In the genomic region with DNA sequence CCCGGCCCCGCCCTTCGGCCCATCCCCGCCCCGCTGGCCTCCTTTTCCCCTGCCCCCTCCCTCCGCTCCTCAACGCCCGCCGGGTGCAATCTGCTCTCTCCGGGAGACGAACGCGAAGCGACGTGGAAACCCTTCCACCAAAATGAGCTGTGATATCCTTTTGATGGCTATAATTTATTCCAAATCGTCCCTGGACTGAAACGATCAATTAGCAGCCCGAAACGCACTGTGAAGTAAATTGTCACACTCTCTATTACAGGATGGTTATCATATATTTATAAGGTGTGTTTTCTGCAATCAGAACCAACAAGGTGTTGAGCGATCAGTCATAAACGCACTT, we compare ENCODE assay signal across 2 cellular contexts.
A peak's percentile ranks its signal among the peaks of the same experiment; 100 is the strongest.
TF ChIP-seq lines count a peak whose summit lies in the region.

No MANE protein-coding gene starts in this region.

TF ChIP-seq in GM23338, 12 proteins besides CTCF, POLR2A, EP300 and RAD21 (continued from another document):
- TF ChIP-seq, protein P1, sequence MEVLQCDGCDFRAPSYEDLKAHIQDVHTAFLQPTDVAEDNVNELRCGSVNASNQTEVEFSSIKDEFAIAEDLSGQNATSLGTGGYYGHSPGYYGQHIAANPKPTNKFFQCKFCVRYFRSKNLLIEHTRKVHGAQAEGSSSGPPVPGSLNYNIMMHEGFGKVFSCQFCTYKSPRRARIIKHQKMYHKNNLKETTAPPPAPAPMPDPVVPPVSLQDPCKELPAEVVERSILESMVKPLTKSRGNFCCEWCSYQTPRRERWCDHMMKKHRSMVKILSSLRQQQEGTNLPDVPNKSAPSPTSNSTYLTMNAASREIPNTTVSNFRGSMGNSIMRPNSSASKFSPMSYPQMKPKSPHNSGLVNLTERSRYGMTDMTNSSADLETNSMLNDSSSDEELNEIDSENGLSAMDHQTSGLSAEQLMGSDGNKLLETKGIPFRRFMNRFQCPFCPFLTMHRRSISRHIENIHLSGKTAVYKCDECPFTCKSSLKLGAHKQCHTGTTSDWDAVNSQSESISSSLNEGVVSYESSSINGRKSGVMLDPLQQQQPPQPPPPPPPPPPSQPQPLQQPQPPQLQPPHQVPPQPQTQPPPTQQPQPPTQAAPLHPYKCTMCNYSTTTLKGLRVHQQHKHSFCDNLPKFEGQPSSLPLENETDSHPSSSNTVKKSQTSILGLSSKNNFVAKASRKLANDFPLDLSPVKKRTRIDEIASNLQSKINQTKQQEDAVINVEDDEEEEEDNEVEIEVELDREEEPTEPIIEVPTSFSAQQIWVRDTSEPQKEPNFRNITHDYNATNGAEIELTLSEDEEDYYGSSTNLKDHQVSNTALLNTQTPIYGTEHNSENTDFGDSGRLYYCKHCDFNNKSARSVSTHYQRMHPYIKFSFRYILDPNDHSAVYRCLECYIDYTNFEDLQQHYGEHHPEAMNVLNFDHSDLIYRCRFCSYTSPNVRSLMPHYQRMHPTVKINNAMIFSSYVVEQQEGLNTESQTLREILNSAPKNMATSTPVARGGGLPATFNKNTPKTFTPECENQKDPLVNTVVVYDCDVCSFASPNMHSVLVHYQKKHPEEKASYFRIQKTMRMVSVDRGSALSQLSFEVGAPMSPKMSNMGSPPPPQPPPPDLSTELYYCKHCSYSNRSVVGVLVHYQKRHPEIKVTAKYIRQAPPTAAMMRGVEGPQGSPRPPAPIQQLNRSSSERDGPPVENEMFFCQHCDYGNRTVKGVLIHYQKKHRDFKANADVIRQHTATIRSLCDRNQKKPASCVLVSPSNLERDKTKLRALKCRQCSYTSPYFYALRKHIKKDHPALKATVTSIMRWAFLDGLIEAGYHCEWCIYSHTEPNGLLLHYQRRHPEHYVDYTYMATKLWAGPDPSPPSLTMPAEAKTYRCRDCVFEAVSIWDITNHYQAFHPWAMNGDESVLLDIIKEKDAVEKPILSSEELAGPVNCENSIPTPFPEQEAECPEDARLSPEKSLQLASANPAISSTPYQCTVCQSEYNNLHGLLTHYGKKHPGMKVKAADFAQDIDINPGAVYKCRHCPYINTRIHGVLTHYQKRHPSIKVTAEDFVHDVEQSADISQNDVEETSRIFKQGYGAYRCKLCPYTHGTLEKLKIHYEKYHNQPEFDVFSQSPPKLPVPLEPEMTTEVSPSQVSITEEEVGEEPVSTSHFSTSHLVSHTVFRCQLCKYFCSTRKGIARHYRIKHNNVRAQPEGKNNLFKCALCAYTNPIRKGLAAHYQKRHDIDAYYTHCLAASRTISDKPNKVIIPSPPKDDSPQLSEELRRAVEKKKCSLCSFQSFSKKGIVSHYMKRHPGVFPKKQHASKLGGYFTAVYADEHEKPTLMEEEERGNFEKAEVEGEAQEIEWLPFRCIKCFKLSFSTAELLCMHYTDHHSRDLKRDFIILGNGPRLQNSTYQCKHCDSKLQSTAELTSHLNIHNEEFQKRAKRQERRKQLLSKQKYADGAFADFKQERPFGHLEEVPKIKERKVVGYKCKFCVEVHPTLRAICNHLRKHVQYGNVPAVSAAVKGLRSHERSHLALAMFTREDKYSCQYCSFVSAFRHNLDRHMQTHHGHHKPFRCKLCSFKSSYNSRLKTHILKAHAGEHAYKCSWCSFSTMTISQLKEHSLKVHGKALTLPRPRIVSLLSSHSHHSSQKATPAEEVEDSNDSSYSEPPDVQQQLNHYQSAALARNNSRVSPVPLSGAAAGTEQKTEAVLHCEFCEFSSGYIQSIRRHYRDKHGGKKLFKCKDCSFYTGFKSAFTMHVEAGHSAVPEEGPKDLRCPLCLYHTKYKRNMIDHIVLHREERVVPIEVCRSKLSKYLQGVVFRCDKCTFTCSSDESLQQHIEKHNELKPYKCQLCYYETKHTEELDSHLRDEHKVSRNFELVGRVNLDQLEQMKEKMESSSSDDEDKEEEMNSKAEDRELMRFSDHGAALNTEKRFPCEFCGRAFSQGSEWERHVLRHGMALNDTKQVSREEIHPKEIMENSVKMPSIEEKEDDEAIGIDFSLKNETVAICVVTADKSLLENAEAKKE (CRISPR knock-in tag; IDR thresholded peaks at IDR 0.05): no peak
- TF ChIP-seq, protein P2, sequence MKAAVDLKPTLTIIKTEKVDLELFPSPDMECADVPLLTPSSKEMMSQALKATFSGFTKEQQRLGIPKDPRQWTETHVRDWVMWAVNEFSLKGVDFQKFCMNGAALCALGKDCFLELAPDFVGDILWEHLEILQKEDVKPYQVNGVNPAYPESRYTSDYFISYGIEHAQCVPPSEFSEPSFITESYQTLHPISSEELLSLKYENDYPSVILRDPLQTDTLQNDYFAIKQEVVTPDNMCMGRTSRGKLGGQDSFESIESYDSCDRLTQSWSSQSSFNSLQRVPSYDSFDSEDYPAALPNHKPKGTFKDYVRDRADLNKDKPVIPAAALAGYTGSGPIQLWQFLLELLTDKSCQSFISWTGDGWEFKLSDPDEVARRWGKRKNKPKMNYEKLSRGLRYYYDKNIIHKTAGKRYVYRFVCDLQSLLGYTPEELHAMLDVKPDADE (IDR thresholded peaks at IDR 0.05): no peak
- TF ChIP-seq POLR2AphosphoS5 (IDR thresholded peaks at IDR 0.05; ENCODE audit: low read depth) (no peak), STAT1 (IDR thresholded peaks at IDR 0.05; ENCODE audit: unreplicated experiment) (no peak), ZNF331 (CRISPR knock-in tag; IDR thresholded peaks at IDR 0.05; ENCODE audit: low read depth) (no peak), JUNB (IDR thresholded peaks at IDR 0.05; ENCODE audit: unreplicated experiment) (no peak), EZH2phosphoT487 (IDR thresholded peaks at IDR 0.05; ENCODE audit: unreplicated experiment) (no peak), NANOG (IDR thresholded peaks at IDR 0.05; ENCODE audit: borderline replicate concordance) (no peak)
- TF ChIP-seq, protein P3, sequence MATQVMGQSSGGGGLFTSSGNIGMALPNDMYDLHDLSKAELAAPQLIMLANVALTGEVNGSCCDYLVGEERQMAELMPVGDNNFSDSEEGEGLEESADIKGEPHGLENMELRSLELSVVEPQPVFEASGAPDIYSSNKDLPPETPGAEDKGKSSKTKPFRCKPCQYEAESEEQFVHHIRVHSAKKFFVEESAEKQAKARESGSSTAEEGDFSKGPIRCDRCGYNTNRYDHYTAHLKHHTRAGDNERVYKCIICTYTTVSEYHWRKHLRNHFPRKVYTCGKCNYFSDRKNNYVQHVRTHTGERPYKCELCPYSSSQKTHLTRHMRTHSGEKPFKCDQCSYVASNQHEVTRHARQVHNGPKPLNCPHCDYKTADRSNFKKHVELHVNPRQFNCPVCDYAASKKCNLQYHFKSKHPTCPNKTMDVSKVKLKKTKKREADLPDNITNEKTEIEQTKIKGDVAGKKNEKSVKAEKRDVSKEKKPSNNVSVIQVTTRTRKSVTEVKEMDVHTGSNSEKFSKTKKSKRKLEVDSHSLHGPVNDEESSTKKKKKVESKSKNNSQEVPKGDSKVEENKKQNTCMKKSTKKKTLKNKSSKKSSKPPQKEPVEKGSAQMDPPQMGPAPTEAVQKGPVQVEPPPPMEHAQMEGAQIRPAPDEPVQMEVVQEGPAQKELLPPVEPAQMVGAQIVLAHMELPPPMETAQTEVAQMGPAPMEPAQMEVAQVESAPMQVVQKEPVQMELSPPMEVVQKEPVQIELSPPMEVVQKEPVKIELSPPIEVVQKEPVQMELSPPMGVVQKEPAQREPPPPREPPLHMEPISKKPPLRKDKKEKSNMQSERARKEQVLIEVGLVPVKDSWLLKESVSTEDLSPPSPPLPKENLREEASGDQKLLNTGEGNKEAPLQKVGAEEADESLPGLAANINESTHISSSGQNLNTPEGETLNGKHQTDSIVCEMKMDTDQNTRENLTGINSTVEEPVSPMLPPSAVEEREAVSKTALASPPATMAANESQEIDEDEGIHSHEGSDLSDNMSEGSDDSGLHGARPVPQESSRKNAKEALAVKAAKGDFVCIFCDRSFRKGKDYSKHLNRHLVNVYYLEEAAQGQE (IDR thresholded peaks at IDR 0.05; ENCODE audit: unreplicated experiment): no peak

TF ChIP-seq in K562, 482 proteins besides CTCF, POLR2A, EP300 and RAD21 (continued from another document):
- TF ChIP-seq, protein P4, sequence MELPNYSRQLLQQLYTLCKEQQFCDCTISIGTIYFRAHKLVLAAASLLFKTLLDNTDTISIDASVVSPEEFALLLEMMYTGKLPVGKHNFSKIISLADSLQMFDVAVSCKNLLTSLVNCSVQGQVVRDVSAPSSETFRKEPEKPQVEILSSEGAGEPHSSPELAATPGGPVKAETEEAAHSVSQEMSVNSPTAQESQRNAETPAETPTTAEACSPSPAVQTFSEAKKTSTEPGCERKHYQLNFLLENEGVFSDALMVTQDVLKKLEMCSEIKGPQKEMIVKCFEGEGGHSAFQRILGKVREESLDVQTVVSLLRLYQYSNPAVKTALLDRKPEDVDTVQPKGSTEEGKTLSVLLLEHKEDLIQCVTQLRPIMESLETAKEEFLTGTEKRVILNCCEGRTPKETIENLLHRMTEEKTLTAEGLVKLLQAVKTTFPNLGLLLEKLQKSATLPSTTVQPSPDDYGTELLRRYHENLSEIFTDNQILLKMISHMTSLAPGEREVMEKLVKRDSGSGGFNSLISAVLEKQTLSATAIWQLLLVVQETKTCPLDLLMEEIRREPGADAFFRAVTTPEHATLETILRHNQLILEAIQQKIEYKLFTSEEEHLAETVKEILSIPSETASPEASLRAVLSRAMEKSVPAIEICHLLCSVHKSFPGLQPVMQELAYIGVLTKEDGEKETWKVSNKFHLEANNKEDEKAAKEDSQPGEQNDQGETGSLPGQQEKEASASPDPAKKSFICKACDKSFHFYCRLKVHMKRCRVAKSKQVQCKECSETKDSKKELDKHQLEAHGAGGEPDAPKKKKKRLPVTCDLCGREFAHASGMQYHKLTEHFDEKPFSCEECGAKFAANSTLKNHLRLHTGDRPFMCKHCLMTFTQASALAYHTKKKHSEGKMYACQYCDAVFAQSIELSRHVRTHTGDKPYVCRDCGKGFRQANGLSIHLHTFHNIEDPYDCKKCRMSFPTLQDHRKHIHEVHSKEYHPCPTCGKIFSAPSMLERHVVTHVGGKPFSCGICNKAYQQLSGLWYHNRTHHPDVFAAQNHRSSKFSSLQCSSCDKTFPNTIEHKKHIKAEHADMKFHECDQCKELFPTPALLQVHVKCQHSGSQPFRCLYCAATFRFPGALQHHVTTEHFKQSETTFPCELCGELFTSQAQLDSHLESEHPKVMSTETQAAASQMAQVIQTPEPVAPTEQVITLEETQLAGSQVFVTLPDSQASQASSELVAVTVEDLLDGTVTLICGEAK (IDR thresholded peaks at IDR 0.05): 0 out of 2 replicates have a peak, but pooled peaks have one; percentile 12
- TF ChIP-seq, protein P4 (CRISPR knock-in tag; IDR thresholded peaks at IDR 0.05): no peak
- no peak for TF ChIP-seq ZNF217 (CRISPR knock-in tag; IDR thresholded peaks at IDR 0.05)
- 0 out of 2 replicates have a peak, but pooled peaks have one; percentile 36 for TF ChIP-seq KLF6 (CRISPR knock-in tag; IDR thresholded peaks at IDR 0.05; ENCODE audit: borderline replicate concordance)
TF ChIP-seq in K562: peak in this region for 3.
